In the genomic region with DNA sequence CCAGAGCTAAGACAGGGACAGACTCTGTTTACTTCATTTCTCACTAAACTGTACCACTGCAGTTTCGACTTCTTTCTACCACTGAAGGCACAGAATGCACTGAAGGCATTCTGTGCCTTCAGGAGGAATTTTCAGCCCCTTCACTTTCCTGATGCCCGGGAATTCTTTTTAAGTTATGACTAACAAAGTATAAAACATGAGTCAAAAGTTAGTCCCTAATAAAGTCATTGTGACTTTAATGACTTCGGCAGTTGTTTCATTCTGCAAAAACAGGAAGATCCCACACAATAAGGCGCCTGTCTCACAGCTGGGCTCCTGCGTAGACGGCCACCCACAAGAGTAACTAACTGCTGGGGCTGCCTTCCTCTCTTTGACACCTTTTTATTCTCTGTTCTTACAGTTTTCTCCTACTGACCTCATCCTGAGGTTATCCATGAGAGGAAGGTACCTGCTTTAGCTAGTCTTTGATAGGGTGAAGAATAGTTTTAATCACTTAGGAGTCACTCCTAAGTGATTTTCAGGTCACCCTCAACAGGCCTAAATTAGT, we compare ENCODE assay signal across 1 cellular context.
A peak's percentile ranks its signal among the peaks of the same experiment; 100 is the strongest.
TF ChIP-seq lines count a peak whose summit lies in the region.

No MANE protein-coding gene starts in this region.

TF ChIP-seq in GM12878, 131 proteins besides CTCF, POLR2A, EP300 and RAD21 (continued from another document and continues in another):
- TF ChIP-seq, protein P1, sequence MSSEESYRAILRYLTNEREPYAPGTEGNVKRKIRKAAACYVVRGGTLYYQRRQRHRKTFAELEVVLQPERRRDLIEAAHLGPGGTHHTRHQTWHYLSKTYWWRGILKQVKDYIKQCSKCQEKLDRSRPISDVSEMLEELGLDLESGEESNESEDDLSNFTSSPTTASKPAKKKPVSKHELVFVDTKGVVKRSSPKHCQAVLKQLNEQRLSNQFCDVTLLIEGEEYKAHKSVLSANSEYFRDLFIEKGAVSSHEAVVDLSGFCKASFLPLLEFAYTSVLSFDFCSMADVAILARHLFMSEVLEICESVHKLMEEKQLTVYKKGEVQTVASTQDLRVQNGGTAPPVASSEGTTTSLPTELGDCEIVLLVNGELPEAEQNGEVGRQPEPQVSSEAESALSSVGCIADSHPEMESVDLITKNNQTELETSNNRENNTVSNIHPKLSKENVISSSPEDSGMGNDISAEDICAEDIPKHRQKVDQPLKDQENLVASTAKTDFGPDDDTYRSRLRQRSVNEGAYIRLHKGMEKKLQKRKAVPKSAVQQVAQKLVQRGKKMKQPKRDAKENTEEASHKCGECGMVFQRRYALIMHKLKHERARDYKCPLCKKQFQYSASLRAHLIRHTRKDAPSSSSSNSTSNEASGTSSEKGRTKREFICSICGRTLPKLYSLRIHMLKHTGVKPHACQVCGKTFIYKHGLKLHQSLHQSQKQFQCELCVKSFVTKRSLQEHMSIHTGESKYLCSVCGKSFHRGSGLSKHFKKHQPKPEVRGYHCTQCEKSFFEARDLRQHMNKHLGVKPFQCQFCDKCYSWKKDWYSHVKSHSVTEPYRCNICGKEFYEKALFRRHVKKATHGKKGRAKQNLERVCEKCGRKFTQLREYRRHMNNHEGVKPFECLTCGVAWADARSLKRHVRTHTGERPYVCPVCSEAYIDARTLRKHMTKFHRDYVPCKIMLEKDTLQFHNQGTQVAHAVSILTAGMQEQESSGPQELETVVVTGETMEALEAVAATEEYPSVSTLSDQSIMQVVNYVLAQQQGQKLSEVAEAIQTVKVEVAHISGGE (CRISPR knock-in tag; IDR thresholded peaks at IDR 0.05): no peak
- TF ChIP-seq TARDBP (IDR thresholded peaks at IDR 0.05; ENCODE audit: borderline replicate concordance) (no peak), MEF2B (IDR thresholded peaks at IDR 0.05; ENCODE audit: partially characterized antibody, poor library complexity, severe bottlenecking) (peak; percentile 80), TCF12 (IDR thresholded peaks at IDR 0.05; ENCODE audit: low read depth, low read length) (peak; percentile 94), RCOR1 (conservative IDR thresholded peaks at IDR 0.05; ENCODE audit: low read depth, low read length) (0 out of 2 replicates have a peak, but pooled peaks have one; percentile 21), RFX5 (IDR thresholded peaks at IDR 0.05; ENCODE audit: low read depth, low read length) (no peak), FOS (IDR thresholded peaks at IDR 0.05; ENCODE audit: borderline replicate concordance, extremely low read depth, insufficient read length) (no peak), TAF1 (IDR thresholded peaks at IDR 0.05; ENCODE audit: borderline replicate concordance, low read depth, low read length) (no peak), MYB (IDR thresholded peaks at IDR 0.05; ENCODE audit: borderline replicate concordance, low read depth, low read length) (peak; percentile 91), IRF4 (IDR thresholded peaks at IDR 0.05; ENCODE audit: low read depth, low read length) (0 out of 2 replicates have a peak, but pooled peaks have one; percentile 61), MEF2A (IDR thresholded peaks at IDR 0.05; ENCODE audit: insufficient read depth, low read depth, low read length) (no peak), BCL11A (IDR thresholded peaks at IDR 0.05; ENCODE audit: low read depth, low read length) (peak; percentile 95; the same call in 1 of the 2 replicates), ZBED1 (IDR thresholded peaks at IDR 0.05; ENCODE audit: borderline replicate concordance) (peak; percentile 50; the same call in 1 of the 2 replicates), CHD2 (IDR thresholded peaks at IDR 0.05; ENCODE audit: borderline replicate concordance, low read depth, low read length) (peak; percentile 88), CEBPB (IDR thresholded peaks at IDR 0.05; ENCODE audit: borderline replicate concordance in 1 of 2, low read depth in 2 of 2, low read length in 2 of 2) (no peak), KAT2A (conservative IDR thresholded peaks at IDR 0.05; ENCODE audit: control insufficient read depth, low read depth, low read length) (no peak), CREB1 (IDR thresholded peaks at IDR 0.05; ENCODE audit: low read depth) (peak; percentile 68), CHD4 (IDR thresholded peaks at IDR 0.05) (no peak), YY1 (IDR thresholded peaks at IDR 0.05; ENCODE audit: low read depth, low read length) (no peak), KLF5 (IDR thresholded peaks at IDR 0.05; ENCODE audit: partially characterized antibody) (peak; percentile 95), ZNF207 (IDR thresholded peaks at IDR 0.05; ENCODE audit: borderline replicate concordance) (peak; percentile 77; the same call in 1 of the 2 replicates), NR2F1 (conservative IDR thresholded peaks at IDR 0.05) (peak; percentile 88)
- TF ChIP-seq, protein P2, sequence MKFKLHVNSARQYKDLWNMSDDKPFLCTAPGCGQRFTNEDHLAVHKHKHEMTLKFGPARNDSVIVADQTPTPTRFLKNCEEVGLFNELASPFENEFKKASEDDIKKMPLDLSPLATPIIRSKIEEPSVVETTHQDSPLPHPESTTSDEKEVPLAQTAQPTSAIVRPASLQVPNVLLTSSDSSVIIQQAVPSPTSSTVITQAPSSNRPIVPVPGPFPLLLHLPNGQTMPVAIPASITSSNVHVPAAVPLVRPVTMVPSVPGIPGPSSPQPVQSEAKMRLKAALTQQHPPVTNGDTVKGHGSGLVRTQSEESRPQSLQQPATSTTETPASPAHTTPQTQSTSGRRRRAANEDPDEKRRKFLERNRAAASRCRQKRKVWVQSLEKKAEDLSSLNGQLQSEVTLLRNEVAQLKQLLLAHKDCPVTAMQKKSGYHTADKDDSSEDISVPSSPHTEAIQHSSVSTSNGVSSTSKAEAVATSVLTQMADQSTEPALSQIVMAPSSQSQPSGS (IDR thresholded peaks at IDR 0.05; ENCODE audit: low read length): peak; percentile 74
- TF ChIP-seq, protein P3, sequence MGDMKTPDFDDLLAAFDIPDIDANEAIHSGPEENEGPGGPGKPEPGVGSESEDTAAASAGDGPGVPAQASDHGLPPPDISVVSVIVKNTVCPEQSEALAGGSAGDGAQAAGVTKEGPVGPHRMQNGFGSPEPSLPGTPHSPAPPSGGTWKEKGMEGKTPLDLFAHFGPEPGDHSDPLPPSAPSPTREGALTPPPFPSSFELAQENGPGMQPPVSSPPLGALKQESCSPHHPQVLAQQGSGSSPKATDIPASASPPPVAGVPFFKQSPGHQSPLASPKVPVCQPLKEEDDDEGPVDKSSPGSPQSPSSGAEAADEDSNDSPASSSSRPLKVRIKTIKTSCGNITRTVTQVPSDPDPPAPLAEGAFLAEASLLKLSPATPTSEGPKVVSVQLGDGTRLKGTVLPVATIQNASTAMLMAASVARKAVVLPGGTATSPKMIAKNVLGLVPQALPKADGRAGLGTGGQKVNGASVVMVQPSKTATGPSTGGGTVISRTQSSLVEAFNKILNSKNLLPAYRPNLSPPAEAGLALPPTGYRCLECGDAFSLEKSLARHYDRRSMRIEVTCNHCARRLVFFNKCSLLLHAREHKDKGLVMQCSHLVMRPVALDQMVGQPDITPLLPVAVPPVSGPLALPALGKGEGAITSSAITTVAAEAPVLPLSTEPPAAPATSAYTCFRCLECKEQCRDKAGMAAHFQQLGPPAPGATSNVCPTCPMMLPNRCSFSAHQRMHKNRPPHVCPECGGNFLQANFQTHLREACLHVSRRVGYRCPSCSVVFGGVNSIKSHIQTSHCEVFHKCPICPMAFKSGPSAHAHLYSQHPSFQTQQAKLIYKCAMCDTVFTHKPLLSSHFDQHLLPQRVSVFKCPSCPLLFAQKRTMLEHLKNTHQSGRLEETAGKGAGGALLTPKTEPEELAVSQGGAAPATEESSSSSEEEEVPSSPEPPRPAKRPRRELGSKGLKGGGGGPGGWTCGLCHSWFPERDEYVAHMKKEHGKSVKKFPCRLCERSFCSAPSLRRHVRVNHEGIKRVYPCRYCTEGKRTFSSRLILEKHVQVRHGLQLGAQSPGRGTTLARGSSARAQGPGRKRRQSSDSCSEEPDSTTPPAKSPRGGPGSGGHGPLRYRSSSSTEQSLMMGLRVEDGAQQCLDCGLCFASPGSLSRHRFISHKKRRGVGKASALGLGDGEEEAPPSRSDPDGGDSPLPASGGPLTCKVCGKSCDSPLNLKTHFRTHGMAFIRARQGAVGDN (IDR thresholded peaks at IDR 0.05): peak; percentile 59; the same call in 1 of the 2 replicates
- TF ChIP-seq, protein P4, sequence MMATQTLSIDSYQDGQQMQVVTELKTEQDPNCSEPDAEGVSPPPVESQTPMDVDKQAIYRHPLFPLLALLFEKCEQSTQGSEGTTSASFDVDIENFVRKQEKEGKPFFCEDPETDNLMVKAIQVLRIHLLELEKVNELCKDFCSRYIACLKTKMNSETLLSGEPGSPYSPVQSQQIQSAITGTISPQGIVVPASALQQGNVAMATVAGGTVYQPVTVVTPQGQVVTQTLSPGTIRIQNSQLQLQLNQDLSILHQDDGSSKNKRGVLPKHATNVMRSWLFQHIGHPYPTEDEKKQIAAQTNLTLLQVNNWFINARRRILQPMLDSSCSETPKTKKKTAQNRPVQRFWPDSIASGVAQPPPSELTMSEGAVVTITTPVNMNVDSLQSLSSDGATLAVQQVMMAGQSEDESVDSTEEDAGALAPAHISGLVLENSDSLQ (IDR thresholded peaks at IDR 0.05): 0 out of 2 replicates have a peak, but pooled peaks have one; percentile 18
- TF ChIP-seq, protein P5, sequence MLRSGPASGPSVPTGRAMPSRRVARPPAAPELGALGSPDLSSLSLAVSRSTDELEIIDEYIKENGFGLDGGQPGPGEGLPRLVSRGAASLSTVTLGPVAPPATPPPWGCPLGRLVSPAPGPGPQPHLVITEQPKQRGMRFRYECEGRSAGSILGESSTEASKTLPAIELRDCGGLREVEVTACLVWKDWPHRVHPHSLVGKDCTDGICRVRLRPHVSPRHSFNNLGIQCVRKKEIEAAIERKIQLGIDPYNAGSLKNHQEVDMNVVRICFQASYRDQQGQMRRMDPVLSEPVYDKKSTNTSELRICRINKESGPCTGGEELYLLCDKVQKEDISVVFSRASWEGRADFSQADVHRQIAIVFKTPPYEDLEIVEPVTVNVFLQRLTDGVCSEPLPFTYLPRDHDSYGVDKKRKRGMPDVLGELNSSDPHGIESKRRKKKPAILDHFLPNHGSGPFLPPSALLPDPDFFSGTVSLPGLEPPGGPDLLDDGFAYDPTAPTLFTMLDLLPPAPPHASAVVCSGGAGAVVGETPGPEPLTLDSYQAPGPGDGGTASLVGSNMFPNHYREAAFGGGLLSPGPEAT (IDR thresholded peaks at IDR 0.05; ENCODE audit: low read depth): peak; percentile 99
- TF ChIP-seq, protein P6, sequence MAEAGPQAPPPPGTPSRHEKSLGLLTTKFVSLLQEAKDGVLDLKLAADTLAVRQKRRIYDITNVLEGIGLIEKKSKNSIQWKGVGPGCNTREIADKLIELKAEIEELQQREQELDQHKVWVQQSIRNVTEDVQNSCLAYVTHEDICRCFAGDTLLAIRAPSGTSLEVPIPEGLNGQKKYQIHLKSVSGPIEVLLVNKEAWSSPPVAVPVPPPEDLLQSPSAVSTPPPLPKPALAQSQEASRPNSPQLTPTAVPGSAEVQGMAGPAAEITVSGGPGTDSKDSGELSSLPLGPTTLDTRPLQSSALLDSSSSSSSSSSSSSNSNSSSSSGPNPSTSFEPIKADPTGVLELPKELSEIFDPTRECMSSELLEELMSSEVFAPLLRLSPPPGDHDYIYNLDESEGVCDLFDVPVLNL (IDR thresholded peaks at IDR 0.05; ENCODE audit: low read depth, low read length): no peak
- TF ChIP-seq, protein P7, sequence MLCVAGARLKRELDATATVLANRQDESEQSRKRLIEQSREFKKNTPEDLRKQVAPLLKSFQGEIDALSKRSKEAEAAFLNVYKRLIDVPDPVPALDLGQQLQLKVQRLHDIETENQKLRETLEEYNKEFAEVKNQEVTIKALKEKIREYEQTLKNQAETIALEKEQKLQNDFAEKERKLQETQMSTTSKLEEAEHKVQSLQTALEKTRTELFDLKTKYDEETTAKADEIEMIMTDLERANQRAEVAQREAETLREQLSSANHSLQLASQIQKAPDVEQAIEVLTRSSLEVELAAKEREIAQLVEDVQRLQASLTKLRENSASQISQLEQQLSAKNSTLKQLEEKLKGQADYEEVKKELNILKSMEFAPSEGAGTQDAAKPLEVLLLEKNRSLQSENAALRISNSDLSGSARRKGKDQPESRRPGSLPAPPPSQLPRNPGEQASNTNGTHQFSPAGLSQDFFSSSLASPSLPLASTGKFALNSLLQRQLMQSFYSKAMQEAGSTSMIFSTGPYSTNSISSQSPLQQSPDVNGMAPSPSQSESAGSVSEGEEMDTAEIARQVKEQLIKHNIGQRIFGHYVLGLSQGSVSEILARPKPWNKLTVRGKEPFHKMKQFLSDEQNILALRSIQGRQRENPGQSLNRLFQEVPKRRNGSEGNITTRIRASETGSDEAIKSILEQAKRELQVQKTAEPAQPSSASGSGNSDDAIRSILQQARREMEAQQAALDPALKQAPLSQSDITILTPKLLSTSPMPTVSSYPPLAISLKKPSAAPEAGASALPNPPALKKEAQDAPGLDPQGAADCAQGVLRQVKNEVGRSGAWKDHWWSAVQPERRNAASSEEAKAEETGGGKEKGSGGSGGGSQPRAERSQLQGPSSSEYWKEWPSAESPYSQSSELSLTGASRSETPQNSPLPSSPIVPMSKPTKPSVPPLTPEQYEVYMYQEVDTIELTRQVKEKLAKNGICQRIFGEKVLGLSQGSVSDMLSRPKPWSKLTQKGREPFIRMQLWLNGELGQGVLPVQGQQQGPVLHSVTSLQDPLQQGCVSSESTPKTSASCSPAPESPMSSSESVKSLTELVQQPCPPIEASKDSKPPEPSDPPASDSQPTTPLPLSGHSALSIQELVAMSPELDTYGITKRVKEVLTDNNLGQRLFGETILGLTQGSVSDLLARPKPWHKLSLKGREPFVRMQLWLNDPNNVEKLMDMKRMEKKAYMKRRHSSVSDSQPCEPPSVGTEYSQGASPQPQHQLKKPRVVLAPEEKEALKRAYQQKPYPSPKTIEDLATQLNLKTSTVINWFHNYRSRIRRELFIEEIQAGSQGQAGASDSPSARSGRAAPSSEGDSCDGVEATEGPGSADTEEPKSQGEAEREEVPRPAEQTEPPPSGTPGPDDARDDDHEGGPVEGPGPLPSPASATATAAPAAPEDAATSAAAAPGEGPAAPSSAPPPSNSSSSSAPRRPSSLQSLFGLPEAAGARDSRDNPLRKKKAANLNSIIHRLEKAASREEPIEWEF (IDR thresholded peaks at IDR 0.05; ENCODE audit: insufficient replicate concordance, low read depth, low read length): peak; percentile 67
- TF ChIP-seq, protein P8, sequence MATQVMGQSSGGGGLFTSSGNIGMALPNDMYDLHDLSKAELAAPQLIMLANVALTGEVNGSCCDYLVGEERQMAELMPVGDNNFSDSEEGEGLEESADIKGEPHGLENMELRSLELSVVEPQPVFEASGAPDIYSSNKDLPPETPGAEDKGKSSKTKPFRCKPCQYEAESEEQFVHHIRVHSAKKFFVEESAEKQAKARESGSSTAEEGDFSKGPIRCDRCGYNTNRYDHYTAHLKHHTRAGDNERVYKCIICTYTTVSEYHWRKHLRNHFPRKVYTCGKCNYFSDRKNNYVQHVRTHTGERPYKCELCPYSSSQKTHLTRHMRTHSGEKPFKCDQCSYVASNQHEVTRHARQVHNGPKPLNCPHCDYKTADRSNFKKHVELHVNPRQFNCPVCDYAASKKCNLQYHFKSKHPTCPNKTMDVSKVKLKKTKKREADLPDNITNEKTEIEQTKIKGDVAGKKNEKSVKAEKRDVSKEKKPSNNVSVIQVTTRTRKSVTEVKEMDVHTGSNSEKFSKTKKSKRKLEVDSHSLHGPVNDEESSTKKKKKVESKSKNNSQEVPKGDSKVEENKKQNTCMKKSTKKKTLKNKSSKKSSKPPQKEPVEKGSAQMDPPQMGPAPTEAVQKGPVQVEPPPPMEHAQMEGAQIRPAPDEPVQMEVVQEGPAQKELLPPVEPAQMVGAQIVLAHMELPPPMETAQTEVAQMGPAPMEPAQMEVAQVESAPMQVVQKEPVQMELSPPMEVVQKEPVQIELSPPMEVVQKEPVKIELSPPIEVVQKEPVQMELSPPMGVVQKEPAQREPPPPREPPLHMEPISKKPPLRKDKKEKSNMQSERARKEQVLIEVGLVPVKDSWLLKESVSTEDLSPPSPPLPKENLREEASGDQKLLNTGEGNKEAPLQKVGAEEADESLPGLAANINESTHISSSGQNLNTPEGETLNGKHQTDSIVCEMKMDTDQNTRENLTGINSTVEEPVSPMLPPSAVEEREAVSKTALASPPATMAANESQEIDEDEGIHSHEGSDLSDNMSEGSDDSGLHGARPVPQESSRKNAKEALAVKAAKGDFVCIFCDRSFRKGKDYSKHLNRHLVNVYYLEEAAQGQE (IDR thresholded peaks at IDR 0.05; ENCODE audit: low read depth, low read length): no peak
